ENCODE assay signal across 9 cellular contexts in genomic region chr14:95244587-95244986, GRCh38.
"Had no signal": no experiment of that assay in that cellular context is flagged by ENCODE, and none has a peak within 500 bp of the region (broad histone marks: within the 10 kb centered on the region; RNA-seq: fewer than 3 reads in every experiment).

No MANE protein-coding gene starts in this region.

- FAIRE-seq: K562 had no signal

- H3K27ac ChIP-seq: GM23248, HL-60 had no signal

- H3K36me3 ChIP-seq: HAP-1 had no signal

- DNase-seq: GM23248, GOT3, H7, IMR-90, KG1 had no signal

- H3K9me3 ChIP-seq: HAP-1 had no signal

- ATAC-seq: HCT116, K562 had no signal

- H2AFZ ChIP-seq: GM23248 had no signal

- H3K4me3 ChIP-seq: GM23248, HAP-1, K562 had no signal

- H3K4me1 ChIP-seq: HAP-1 had no signal
